7 cellular contexts compared by ENCODE assay signal in the genomic region with DNA sequence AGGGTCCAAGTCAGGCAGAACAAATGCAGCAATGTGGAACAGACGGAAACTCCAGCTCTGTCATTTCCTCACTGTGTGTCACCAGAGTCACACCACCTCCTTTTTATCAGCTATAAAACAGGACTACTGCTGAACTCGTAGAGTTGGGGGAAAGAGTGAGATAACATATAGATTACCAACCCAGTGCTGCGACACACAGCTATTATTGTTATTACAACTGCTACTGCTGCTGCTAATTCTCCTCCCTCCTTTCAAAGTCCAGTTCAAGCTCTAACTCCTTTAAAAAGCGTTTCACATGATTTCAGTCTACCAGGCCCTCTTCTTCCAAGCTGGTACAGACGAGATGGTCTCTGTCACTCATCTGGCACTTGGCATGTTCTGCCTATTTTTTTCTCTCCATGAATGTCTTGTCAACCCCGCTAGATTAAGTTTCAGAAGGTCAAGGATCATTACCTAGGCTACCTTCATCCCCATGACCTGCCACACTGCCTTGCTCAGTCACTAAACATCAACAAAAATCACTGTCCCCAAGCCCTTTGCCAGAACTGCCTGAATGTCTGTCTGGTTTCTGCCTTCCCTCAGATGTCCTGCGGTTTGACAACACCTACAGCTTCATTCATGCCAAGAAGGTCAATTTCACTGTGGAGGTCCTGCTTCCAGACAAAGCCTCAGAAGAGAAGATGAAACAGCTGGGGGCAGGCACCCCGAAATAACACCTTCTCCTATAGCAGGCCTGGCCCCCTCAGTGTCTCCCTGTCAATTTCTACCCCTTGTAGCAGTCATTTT. TPM values are rescaled to one million over a fixed set of nuclear protein-coding genes. Genes with fewer than 3 reads are reported as not detected.
A peak's percentile ranks its signal among the peaks of the same experiment; 100 is the strongest.
DNase-seq lines count a peak whose midpoint lies in the region; ATAC-seq and TF ChIP-seq lines count a peak whose summit lies in the region.

No MANE protein-coding gene starts in this region.

- 36 to 54% (median 47%) methylated on average over 8 of the region's 8 CpGs for WGBS in stomach, 5 donors

- H3K27ac ChIP-seq in HUES6 (ENCODE audit: low read depth, low read length) (peak overlapping the region; percentile 96; the same call in 1 of the 2 replicates), stomach (peak overlapping the region; percentile 96 to 98 (median 98))

- TF ChIP-seq POLR2A in stomach (IDR thresholded peaks at IDR 0.05): peak in 1 of 4 donors; percentile 34

- H3K36me3 Mint-ChIP-seq in activated CD8-positive, alpha-beta T cell treated with anti-CD3 and anti-CD28 coated beads, Interleukin-2, amount 10 ng/mL, durations not matched to agents 7 days and 5 days (ENCODE audit: low read depth): peaks cover 57% of the 10 kb centered on the region

- peak overlapping the region; percentile 97 for H3K4me3 Mint-ChIP-seq in activated CD8-positive, alpha-beta T cell treated with anti-CD3 and anti-CD28 coated beads, Interleukin-2, amount 10 ng/mL, durations not matched to agents 7 days and 5 days

- POLR2A ChIA-PET in activated CD8-positive, alpha-beta T cell treated with anti-CD3 and anti-CD28 coated beads, Interleukin-2, amount 10 ng/mL, durations not matched to agents 7 days and 5 days (lab: Charles Lee): interaction anchor here (0.7 to 3.2 kb wide), 4 partner anchors 8 to 30 kb away, joined by 3 to 17 read pairs (median 4); no protein-coding TSS in a partner anchor

- no peak for ATAC-seq in activated CD8-positive, alpha-beta T cell treated with anti-CD3 and anti-CD28 coated beads, Interleukin-2, amount 10 ng/mL, durations not matched to agents 7 days and 5 days
- ATAC-seq in HG02642 (IDR thresholded peaks at IDR 0.05; ENCODE audit: poor library complexity, unreplicated experiment): no peak

- no peaks in the 10 kb centered on the region for H3K9me3 ChIP-seq in HUES6 (ENCODE audit: control insufficient read depth, insufficient read depth, low read depth, low read length)
- H3K9me3 ChIP-seq in stomach: no peaks in the 10 kb centered on the region

- H3K36me3 ChIP-seq in HUES6 (ENCODE audit: control insufficient read depth, insufficient read depth, low read length) (peaks cover 33% of the 10 kb centered on the region), stomach (peaks cover 0 to 36% (median 26%) of the 10 kb centered on the region in 4 donors)

- TF ChIP-seq CTCF in stomach (IDR thresholded peaks at IDR 0.05): no peak

- intact Hi-C loops in stomach (cut with DNase I; ENCODE audit: low total_unique reads): no loop called here

- DNase-seq in activated CD8-positive, alpha-beta T cell treated with anti-CD3 and anti-CD28 coated beads, Interleukin-2, amount 10 ng/mL, durations not matched to agents 7 days and 5 days: no peak
- DNase-seq in inferior parietal cortex (ENCODE audit: extremely low spot score): peak; percentile 9
- DNase-seq in stomach: no peak
- no peak for DNase-seq in SW480 (ENCODE audit: low spot score)
- no peak for DNase-seq in Ammon's horn (ENCODE audit: low spot score)

- peaks cover 28% of the 10 kb centered on the region for H3K4me1 ChIP-seq in HUES6 (ENCODE audit: control insufficient read depth, insufficient read depth, low read length)
- peaks cover 55 to 93% (median 87%) of the 10 kb centered on the region in 4 donors for H3K4me1 ChIP-seq in stomach

- peaks cover 47% of the 10 kb centered on the region for H3K4me1 Mint-ChIP-seq in activated CD8-positive, alpha-beta T cell treated with anti-CD3 and anti-CD28 coated beads, Interleukin-2, amount 10 ng/mL, durations not matched to agents 7 days and 5 days (ENCODE audit: low read depth)

- H3K27ac Mint-ChIP-seq in activated CD8-positive, alpha-beta T cell treated with anti-CD3 and anti-CD28 coated beads, Interleukin-2, amount 10 ng/mL, durations not matched to agents 7 days and 5 days: peak overlapping the region; percentile 97

- peak overlapping the region; percentile 81 for H3K4me3 ChIP-seq in HUES6 (ENCODE audit: low read depth, low read length)
- H3K4me3 ChIP-seq in stomach: peak overlapping the region in 3 of 4 donors; percentile 63 to 68 (median 68)

- no peak for TF ChIP-seq EP300 in stomach (IDR thresholded peaks at IDR 0.05)

- H3K9ac ChIP-seq in HUES6 (ENCODE audit: low read length): peak overlapping the region; percentile 96

- CTCF ChIA-PET in activated CD8-positive, alpha-beta T cell treated with anti-CD3 and anti-CD28 coated beads, Interleukin-2, amount 10 ng/mL, durations not matched to agents 7 days and 5 days (lab: Charles Lee): interaction anchor here (0.7 to 6.1 kb wide), 7 partner anchors 9 to 180 kb away, joined by 3 to 166 read pairs (median 5); a partner anchor contains a TSS

- no peaks in the 10 kb centered on the region for H3K27me3 Mint-ChIP-seq in activated CD8-positive, alpha-beta T cell treated with anti-CD3 and anti-CD28 coated beads, Interleukin-2, amount 10 ng/mL, durations not matched to agents 7 days and 5 days (ENCODE audit: low read depth)

- no peaks in the 10 kb centered on the region for H3K9me3 Mint-ChIP-seq in activated CD8-positive, alpha-beta T cell treated with anti-CD3 and anti-CD28 coated beads, Interleukin-2, amount 10 ng/mL, durations not matched to agents 7 days and 5 days (ENCODE audit: insufficient read depth)

- H3K27me3 ChIP-seq in HUES6 (ENCODE audit: control insufficient read depth, insufficient read depth, low read length): no peaks in the 10 kb centered on the region
- no peaks in the 10 kb centered on the region for H3K27me3 ChIP-seq in stomach

RNA-seq across cellular contexts. Expression of a gene that starts 3.7 kb away (rescaled TPM):
- total RNA-seq in activated CD8-positive, alpha-beta T cell treated with anti-CD3 and anti-CD28 coated beads, Interleukin-2, amount 10 ng/mL, durations not matched to agents 7 days and 5 days: 10 to 100 TPM; 67.4 to 68.0 TPM
- total RNA-seq in stomach: 10 to 100 TPM in 2 of 5 donors, 1 to 10 TPM in 2, not detected in 1; 1.8 to 14.8 (median 10.2) TPM
- polyA plus RNA-seq in stomach: 10 to 100 TPM; 15.3 to 45.0 (median 27.4) TPM

RNA-seq across cellular contexts. Expression of a gene that starts 25.1 kb away (rescaled TPM):
- 10 to 100 TPM in 1 of 2 experiments, 1 to 10 TPM in 1; 9.7 to 13.1 TPM for total RNA-seq in activated CD8-positive, alpha-beta T cell treated with anti-CD3 and anti-CD28 coated beads, Interleukin-2, amount 10 ng/mL, durations not matched to agents 7 days and 5 days
- 10 to 100 TPM in 2 of 5 donors, 1 to 10 TPM in 1, not detected in 2; 4.1 to 19.4 (median 17.1) TPM for total RNA-seq in stomach
- polyA plus RNA-seq in stomach: 10 to 100 TPM in 1 of 3 donors, 1 to 10 TPM in 2; 9.9 to 10.3 (median 10.0) TPM

RNA-seq across cellular contexts. Expression of a gene that starts 34.7 kb away (rescaled TPM):
- total RNA-seq in activated CD8-positive, alpha-beta T cell treated with anti-CD3 and anti-CD28 coated beads, Interleukin-2, amount 10 ng/mL, durations not matched to agents 7 days and 5 days: 10 to 100 TPM; 12.0 to 14.6 TPM
- 10 to 100 TPM in 3 of 5 donors, 1 to 10 TPM in 2; 3.6 to 29.4 (median 15.6) TPM for total RNA-seq in stomach
- 1 to 10 TPM; 4.1 to 8.4 (median 4.3) TPM for polyA plus RNA-seq in stomach

RNA-seq across cellular contexts. Expression of a gene that starts 49.9 kb away (rescaled TPM):
- total RNA-seq in activated CD8-positive, alpha-beta T cell treated with anti-CD3 and anti-CD28 coated beads, Interleukin-2, amount 10 ng/mL, durations not matched to agents 7 days and 5 days: not detected
- not detected for total RNA-seq in stomach
- polyA plus RNA-seq in stomach: not detected

Comparison
In these comparisons a context has a peak if more than half of its experiments do, and no peak if none do; other contexts are left out.
1. RNA of a gene that starts 3.7 kb away (total RNA-seq): 67.4 to 68.0 TPM in activated CD8-positive, alpha-beta T cell treated with anti-CD3 and anti-CD28 coated beads, Interleukin-2, amount 10 ng/mL, durations not matched to agents 7 days and 5 days; 1.8 to 14.8 TPM in stomach; every median in the first group is over 4 times any median in the second.